20 cellular contexts compared by ENCODE assay signal in genomic region chr10:110042181-110042580, GRCh38. TPM values are rescaled to one million over a fixed set of nuclear protein-coding genes. Genes with fewer than 3 reads are reported as not detected.
DNase-seq lines count a peak whose midpoint lies in the region; ATAC-seq lines count a peak whose summit lies in the region.
"Had no signal": no experiment of that assay in that cellular context is flagged by ENCODE, and none has a peak within 500 bp of the region (broad histone marks: within the 10 kb centered on the region; RNA-seq: fewer than 3 reads in every experiment).

No MANE protein-coding gene starts in this region.

- H3K4me1 Mint-ChIP-seq in effector memory CD8-positive, alpha-beta T cell (ENCODE audit: low read depth in 2 of 2), result peaks cover 29 to 66% of the 10 kb centered on the region in 2 donors

- H3K36me3 Mint-ChIP-seq in effector memory CD8-positive, alpha-beta T cell (ENCODE audit: insufficient read depth), result peaks cover 4% of the 10 kb centered on the region

- WGBS in right cardiac atrium, result 39% methylated on average over 3 of the region's 3 CpGs

- H3K27me3 Mint-ChIP-seq in effector memory CD8-positive, alpha-beta T cell, result no peaks in the 10 kb centered on the region
- H3K27me3 Mint-ChIP-seq: stimulated activated naive B cell treated with anti-CD40 and anti-IgM and Interleukin-4, amounts not matched to agents 10 μg/mL and 1 μg/mL and 100 μg/mL, for 72 hours had no signal

- no peak overlapping the region for H3K27ac ChIP-seq in right cardiac atrium (ENCODE audit: low read length)
- H3K27ac ChIP-seq: upper lobe of right lung, VCaP had no signal

- H3K27ac Mint-ChIP-seq in effector memory CD8-positive, alpha-beta T cell, result peak overlapping the region; percentile 7 to 67
- H3K27ac Mint-ChIP-seq: stimulated activated naive B cell treated with anti-CD40 and anti-IgM and Interleukin-4, amounts not matched to agents 10 μg/mL and 1 μg/mL and 100 μg/mL, for 72 hours had no signal

- peaks cover 5% of the 10 kb centered on the region for H3K4me1 ChIP-seq in right cardiac atrium (ENCODE audit: control insufficient read depth, insufficient read depth, low read length)
- H3K4me1 ChIP-seq: upper lobe of right lung had no signal

- no peak for DNase-seq in left ventricle myocardium superior
- DNase-seq in right cardiac atrium, result no peak
- no peak for DNase-seq in effector memory CD8-positive, alpha-beta T cell
- DNase-seq in kidney tubule cell (ENCODE audit: low spot score), result peak; percentile 92
- no peak for DNase-seq in AG08395 (ENCODE audit: low spot score)
- no peak for DNase-seq in Kasumi-1 (lab: John Stamatoyannopoulos, UW)
- DNase-seq: activated effector memory CD4-positive, alpha-beta T cell treated with anti-CD3 and anti-CD28 coated beads, Interleukin-2, amount 50 U/mL, for 16 hours; dorsolateral prefrontal cortex; NCI-H2107; NCI-H82; occipital lobe; small intestine; stimulated activated naive B cell treated with anti-CD40 and anti-IgM and Interleukin-4, amounts not matched to agents 10 μg/mL and 1 μg/mL and 100 μg/mL, for 72 hours; upper lobe of right lung had no signal

- H3K9me3 ChIP-seq in right cardiac atrium (ENCODE audit: control insufficient read depth, low read length), result no peaks in the 10 kb centered on the region
- H3K9me3 ChIP-seq: ascending aorta, upper lobe of right lung had no signal

- ATAC-seq in left ventricle myocardium superior (peak; percentile 23), right cardiac atrium (no peak), GM18868 (IDR thresholded peaks at IDR 0.05; ENCODE audit: unreplicated experiment) (no peak), GM21717 (IDR thresholded peaks at IDR 0.05; ENCODE audit: unreplicated experiment) (no peak)
- ATAC-seq in effector memory CD8-positive, alpha-beta T cell (replicated peaks), result no peak
- ATAC-seq: HCT116; Panc1; stimulated activated naive B cell treated with anti-CD40 and anti-IgM and Interleukin-4, amounts not matched to agents 10 μg/mL and 1 μg/mL and 100 μg/mL, for 72 hours; upper lobe of right lung had no signal

- H3K9me3 Mint-ChIP-seq in effector memory CD8-positive, alpha-beta T cell, result no peaks in the 10 kb centered on the region
- H3K9me3 Mint-ChIP-seq: stimulated activated naive B cell treated with anti-CD40 and anti-IgM and Interleukin-4, amounts not matched to agents 10 μg/mL and 1 μg/mL and 100 μg/mL, for 72 hours had no signal

- intact Hi-C loops in left ventricle myocardium superior (cut with micrococcal nuclease) (no loop called here), right cardiac atrium (cut with DNase I) (no loop called here)

- H3K27me3 ChIP-seq in right cardiac atrium (ENCODE audit: control insufficient read depth, insufficient read depth), result no peaks in the 10 kb centered on the region
- H3K27me3 ChIP-seq: ascending aorta, dorsolateral prefrontal cortex, upper lobe of right lung had no signal

- no peak overlapping the region for H3K4me3 Mint-ChIP-seq in effector memory CD8-positive, alpha-beta T cell
- H3K4me3 Mint-ChIP-seq: stimulated activated naive B cell treated with anti-CD40 and anti-IgM and Interleukin-4, amounts not matched to agents 10 μg/mL and 1 μg/mL and 100 μg/mL, for 72 hours had no signal

- no peak overlapping the region for H3K4me3 ChIP-seq in right cardiac atrium (ENCODE audit: low read length)
- H3K4me3 ChIP-seq: ascending aorta, dorsolateral prefrontal cortex, upper lobe of right lung had no signal

RNA-seq across cellular contexts. Expression of gene ADD3, which starts 34.4 kb away (rescaled TPM):
- total RNA-seq in left ventricle myocardium superior, result 117 TPM
- total RNA-seq in right cardiac atrium, result 100 to 1,000 TPM; 113 to 146 (median 124) TPM
- polyA plus RNA-seq in right cardiac atrium, result 47.4 TPM
